20 cellular contexts compared by ENCODE assay signal in genomic region chr5:66739923-66740322, GRCh38.
DNase-seq lines count a peak whose midpoint lies in the region; ATAC-seq, FAIRE-seq and TF ChIP-seq lines count a peak whose summit lies in the region.
"Had no signal": no experiment of that assay in that cellular context is flagged by ENCODE, and none has a peak within 500 bp of the region (broad histone marks: within the 10 kb centered on the region; RNA-seq: fewer than 3 reads in every experiment).

No MANE protein-coding gene starts in this region.

- no peak for TF ChIP-seq POLR2A in GM12891 (IDR thresholded peaks at IDR 0.05; ENCODE audit: low read depth, low read length)

- H4K20me1 ChIP-seq in smooth muscle cell (ENCODE audit: low read depth): no peaks in the 10 kb centered on the region

- FAIRE-seq in GM12891 (lab: Jason Lieb, UNC): no peak
- FAIRE-seq: A204.1, GM12892 had no signal

- H3K36me3 ChIP-seq in smooth muscle cell (ENCODE audit: low read depth): no peaks in the 10 kb centered on the region

- H3K27me3 Mint-ChIP-seq in nephron progenitor cell (ENCODE audit: low read depth, poor library complexity): peaks cover 5% of the 10 kb centered on the region

- peak overlapping the region; percentile 39 for H2AFZ ChIP-seq in smooth muscle cell (ENCODE audit: low read depth)

- H3K79me2 ChIP-seq in smooth muscle cell (ENCODE audit: low read depth): no peaks in the 10 kb centered on the region

- 28% methylated on average over 2 of the region's 2 CpGs for WGBS in smooth muscle cell (ENCODE audit: low lambda C conversion rate)

- H3K27ac Mint-ChIP-seq in nephron progenitor cell: peak overlapping the region; percentile 18
- H3K27ac Mint-ChIP-seq: CD8-positive, alpha-beta T cell had no signal

- H3K27ac ChIP-seq in angular gyrus (ENCODE audit: low read depth, low read length) (peak overlapping the region; percentile 16), smooth muscle cell (ENCODE audit: low read depth) (no peak overlapping the region)
- H3K27ac ChIP-seq: SK-N-MC had no signal

- TF ChIP-seq CTCF in nephron progenitor cell (IDR thresholded peaks at IDR 0.05) (no peak), smooth muscle cell (IDR thresholded peaks at IDR 0.05; ENCODE audit: borderline replicate concordance, insufficient read depth, poor library complexity, severe bottlenecking) (no peak), GM13977 (IDR thresholded peaks at IDR 0.05; ENCODE audit: extremely low read depth, insufficient read depth, missing control alignments) (no peak)

- H3F3A ChIP-seq in smooth muscle cell (ENCODE audit: low read depth): no peaks in the 10 kb centered on the region

- peak; percentile 9 for DNase-seq in Daoy (ENCODE audit: low read depth)
- no peak for DNase-seq in nephron progenitor cell
- DNase-seq in smooth muscle cell (lab: John Stamatoyannopoulos, UW; ENCODE audit: unreplicated experiment): no peak
- DNase-seq in GM12891 (ENCODE audit: insufficient read length, low spot score): no peak
- no peak for DNase-seq in GM13977 (ENCODE audit: low spot score)
- DNase-seq: CD8-positive, alpha-beta T cell; DMS53; H7; Kasumi-1; NCI-H1105; NCI-H2081 treated with DMSO at 0.1 percent for 48 hours; NCI-H510A; NCI-H748 treated with DMSO at 0.1 percent for 48 hours; NK-92 treated with Interleukin-12 subunit alpha and Interleukin-12 subunit beta, amount 100 ng/mL, for 24 hours; SHP77 had no signal

- H3K4me2 ChIP-seq in smooth muscle cell: peak overlapping the region; percentile 41

- H3K4me1 ChIP-seq in smooth muscle cell (ENCODE audit: low read depth): no peaks in the 10 kb centered on the region

- H3K9me3 Mint-ChIP-seq in nephron progenitor cell: peaks cover 5% of the 10 kb centered on the region
- H3K9me3 Mint-ChIP-seq: CD8-positive, alpha-beta T cell had no signal

- H3K4me3 ChIP-seq in smooth muscle cell: no peak overlapping the region
- H3K4me3 ChIP-seq: SK-N-MC had no signal

- H3K4me1 Mint-ChIP-seq in nephron progenitor cell: peaks cover 8% of the 10 kb centered on the region

- in situ Hi-C loops in GM13977 (cut with MboI; ENCODE audit: low pct_unique_long_range_greater_than_20kb, low sequenced_read_pairs, unreplicated experiment): no loop called here

- no peak for ATAC-seq in HG03196 (IDR thresholded peaks at IDR 0.05; ENCODE audit: unreplicated experiment)
- ATAC-seq: CD8-positive, alpha-beta T cell had no signal

- H3K9ac ChIP-seq in smooth muscle cell (ENCODE audit: low read depth): no peak overlapping the region

- H3K9me3 ChIP-seq in smooth muscle cell (replicated peaks; ENCODE audit: low read depth): no peaks in the 10 kb centered on the region

- no peak overlapping the region for H3K4me3 Mint-ChIP-seq in nephron progenitor cell
- H3K4me3 Mint-ChIP-seq: CD8-positive, alpha-beta T cell had no signal

- no peaks in the 10 kb centered on the region for H3K27me3 ChIP-seq in smooth muscle cell (ENCODE audit: low read depth)

- no peaks in the 10 kb centered on the region for H3K36me3 Mint-ChIP-seq in nephron progenitor cell (ENCODE audit: low read depth)
- H3K36me3 Mint-ChIP-seq: CD8-positive, alpha-beta T cell had no signal

TF ChIP-seq in GM12891, 5 proteins besides CTCF, POLR2A, EP300 and RAD21:
- no peak for TF ChIP-seq TAF1 (IDR thresholded peaks at IDR 0.05; ENCODE audit: low read depth, low read length)
- TF ChIP-seq SPI1 (IDR thresholded peaks at IDR 0.05; ENCODE audit: low read depth, low read length): no peak
- no peak for TF ChIP-seq POLR2AphosphoS5 (IDR thresholded peaks at IDR 0.05; ENCODE audit: low read depth, low read length)
- TF ChIP-seq PAX5 (IDR thresholded peaks at IDR 0.05; ENCODE audit: insufficient read depth, low read length, severe bottlenecking): no peak
- TF ChIP-seq POU2F2 (IDR thresholded peaks at IDR 0.05; ENCODE audit: low read depth, low read length): no peak
